In genomic region chr15:58987036-58987435, GRCh38 we compare ENCODE assay signal across 8 cellular contexts. TPM values are rescaled to one million over a fixed set of nuclear protein-coding genes. Genes with fewer than 3 reads are reported as not detected.
DNase-seq lines count a peak whose midpoint lies in the region; ATAC-seq, FAIRE-seq and TF ChIP-seq lines count a peak whose summit lies in the region.

No MANE protein-coding gene starts in this region.

- peaks cover 2% of the 10 kb centered on the region for H3K36me3 Mint-ChIP-seq in T-helper 17 cell (ENCODE audit: low read depth)

- intact Hi-C loops in left cardiac atrium (cut with DNase I), result loop anchor here in 1 of 2 donors (10.0 kb wide), 1 partner anchor 508 kb away; no protein-coding TSS in a partner anchor

- ATAC-seq in left cardiac atrium (no peak), T-helper 17 cell (peak; percentile 14), foreskin keratinocyte (no peak), GM21390 (IDR thresholded peaks at IDR 0.05; ENCODE audit: unreplicated experiment) (no peak)

- H3K4me3 ChIP-seq in cardiac muscle cell (peak overlapping the region; percentile 87), small intestine (ENCODE audit: low read depth in 1 of 2, low read length in 2 of 2) (peak overlapping the region; percentile 59 to 97)

- H3K36me3 ChIP-seq in cardiac muscle cell, result no peaks in the 10 kb centered on the region
- no peaks in the 10 kb centered on the region for H3K36me3 ChIP-seq in small intestine (ENCODE audit: control insufficient read depth in 2 of 2, insufficient read depth in 2 of 2, low read length in 2 of 2)

- H3K9me3 ChIP-seq in cardiac muscle cell (ENCODE audit: low read depth), result no peaks in the 10 kb centered on the region
- H3K9me3 ChIP-seq in T-helper 17 cell (ENCODE audit: control insufficient read depth, low read length, poor library complexity, severe bottlenecking), result no peaks in the 10 kb centered on the region
- no peaks in the 10 kb centered on the region for H3K9me3 ChIP-seq in small intestine (ENCODE audit: control insufficient read depth, low read depth)

- peaks cover 38% of the 10 kb centered on the region for H3K4me1 Mint-ChIP-seq in T-helper 17 cell

- H3K27me3 Mint-ChIP-seq in T-helper 17 cell, result no peaks in the 10 kb centered on the region

- H3K4me1 ChIP-seq in cardiac muscle cell (ENCODE audit: low read depth), result peaks cover 11% of the 10 kb centered on the region
- H3K4me1 ChIP-seq in foreskin keratinocyte, result no peaks in the 10 kb centered on the region
- peaks cover 0 to 2% of the 10 kb centered on the region in 2 donors for H3K4me1 ChIP-seq in small intestine (ENCODE audit: control insufficient read depth in 2 of 2, insufficient read depth in 1 of 2, low read depth in 1 of 2, low read length in 1 of 2)

- DNase-seq in cardiac muscle cell (ENCODE audit: low read depth in 1 of 2, low spot score in 1 of 2) (no peak), left cardiac atrium (no peak), T-helper 17 cell (no peak), foreskin keratinocyte (no peak), small intestine (peak; percentile 55), GF-D8 (lab: John Stamatoyannopoulos, UW) (no peak), NCI-H2029 treated with DMSO at 0.1 percent for 48 hours (lab: John Stamatoyannopoulos, UW) (no peak)

- WGBS in small intestine, 3 donors, result 7 to 9% (median 8%) methylated on average over 9 of the region's 9 CpGs

- FAIRE-seq in small intestine (lab: Jason Lieb, UNC), result no peak

- H3K27ac ChIP-seq in cardiac muscle cell, result peak overlapping the region; percentile 95
- H3K27ac ChIP-seq in foreskin keratinocyte, result peak overlapping the region; percentile 25
- no peak overlapping the region for H3K27ac ChIP-seq in small intestine (ENCODE audit: low read depth in 1 of 2, low read length in 1 of 2)

- TF ChIP-seq CTCF in cardiac muscle cell (IDR thresholded peaks at IDR 0.05; ENCODE audit: low read depth, low read length) (no peak), foreskin keratinocyte (conservative IDR thresholded peaks at IDR 0.05) (no peak)

- H3K27me3 ChIP-seq in cardiac muscle cell, result peaks cover 16% of the 10 kb centered on the region
- no peaks in the 10 kb centered on the region for H3K27me3 ChIP-seq in foreskin keratinocyte
- H3K27me3 ChIP-seq in small intestine (ENCODE audit: control insufficient read depth in 2 of 2, insufficient read depth in 2 of 2, low read length in 2 of 2), result no peaks in the 10 kb centered on the region

- H3K27ac Mint-ChIP-seq in T-helper 17 cell, result peak overlapping the region; percentile 96

- H3K4me3 Mint-ChIP-seq in T-helper 17 cell, result peak overlapping the region; percentile 99

RNA-seq across cellular contexts. Expression of gene RNF111, which starts 0.4 kb away (rescaled TPM):
- total RNA-seq in cardiac muscle cell (12.4 and 12.9 TPM in 2 replicates), left cardiac atrium (10 to 100 TPM; 16.7 to 24.7 TPM), T-helper 17 cell (10 to 100 TPM; 41.3 to 41.8 TPM), foreskin keratinocyte (17.6 and 17.8 TPM in 2 replicates)
- polyA plus RNA-seq in cardiac muscle cell (15.1 and 23.0 TPM in 2 replicates), foreskin keratinocyte (7.2 and 8.1 TPM in 2 replicates), small intestine (10 to 100 TPM in 1 of 3 donors, 1 to 10 TPM in 2; 7.0 to 10.1 (median 7.6) TPM)

RNA-seq across cellular contexts. Expression of gene SLTM, which starts 53.6 kb away (rescaled TPM):
- total RNA-seq in cardiac muscle cell (59.6 and 78.9 TPM in 2 replicates), left cardiac atrium (10 to 100 TPM; 42.1 to 60.6 TPM), T-helper 17 cell (100 to 1,000 TPM; 174 to 209 TPM), foreskin keratinocyte (67.3 and 83.6 TPM in 2 replicates)
- polyA plus RNA-seq in cardiac muscle cell (92.4 and 98.1 TPM in 2 replicates), foreskin keratinocyte (33.6 and 37.7 TPM in 2 replicates), small intestine (10 to 100 TPM; 52.1 to 63.7 (median 57.0) TPM)

Comparison
In these comparisons a context has a peak if more than half of its experiments do, and no peak if none do; other contexts are left out.
1. H3K27ac ChIP-seq: peak in cardiac muscle cell (single experiment) and foreskin keratinocyte (single experiment); none in small intestine (0 of 2).